Comparison of ENCODE assay signal across 14 cellular contexts in the genomic region with DNA sequence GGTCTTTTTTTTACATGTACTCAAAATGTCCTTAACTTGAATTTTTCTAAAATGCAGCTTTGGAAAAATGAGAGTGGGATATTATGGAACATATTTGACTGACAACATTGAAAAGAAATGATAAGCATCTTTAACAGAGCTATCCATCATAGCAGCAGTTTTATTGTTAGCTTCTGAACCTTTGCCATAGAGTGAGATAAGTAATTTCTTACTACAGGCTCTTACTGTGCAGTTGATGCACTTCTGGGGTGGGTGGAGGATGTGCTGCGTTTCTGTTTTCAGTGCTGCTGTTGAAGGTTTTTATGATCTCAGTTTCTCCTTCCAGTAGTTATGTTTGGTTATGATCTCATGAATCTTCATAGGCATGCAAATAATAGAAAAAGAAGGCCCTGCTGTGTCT.
DNase-seq lines count a peak whose midpoint lies in the region; ATAC-seq lines count a peak whose summit lies in the region.
"Had no signal": no experiment of that assay in that cellular context is flagged by ENCODE, and none has a peak within 500 bp of the region (broad histone marks: within the 10 kb centered on the region; RNA-seq: fewer than 3 reads in every experiment).

No MANE protein-coding gene starts in this region.

- H3K27ac Mint-ChIP-seq in CD4-positive, CD25-positive, alpha-beta regulatory T cell: peak overlapping the region in 2 of 3 donors; percentile 71 to 96
- H3K27ac Mint-ChIP-seq in T-helper 1 cell treated with Interleukin-12 subunit alpha and Interleukin-12 subunit beta and Interleukin-4 antibody, amounts not matched to agents 30 μg/mL and 1 μg/mL, for 36 hours: peak overlapping the region; percentile 92
- no peak overlapping the region for H3K27ac Mint-ChIP-seq in stimulated activated memory B cell treated with anti-CD40 and anti-IgM and Interleukin-4, amounts not matched to agents 10 μg/mL and 1 μg/mL and 100 μg/mL, for 72 hours

- H3K9me3 Mint-ChIP-seq in CD4-positive, CD25-positive, alpha-beta regulatory T cell: no peaks in the 10 kb centered on the region
- no peaks in the 10 kb centered on the region for H3K9me3 Mint-ChIP-seq in T-helper 1 cell treated with Interleukin-12 subunit alpha and Interleukin-12 subunit beta and Interleukin-4 antibody, amounts not matched to agents 30 μg/mL and 1 μg/mL, for 36 hours
- peaks cover 2% of the 10 kb centered on the region for H3K9me3 Mint-ChIP-seq in stimulated activated memory B cell treated with anti-CD40 and anti-IgM and Interleukin-4, amounts not matched to agents 10 μg/mL and 1 μg/mL and 100 μg/mL, for 72 hours

- peaks cover 4% of the 10 kb centered on the region for H3K36me3 Mint-ChIP-seq in CD4-positive, CD25-positive, alpha-beta regulatory T cell
- H3K36me3 Mint-ChIP-seq in T-helper 1 cell treated with Interleukin-12 subunit alpha and Interleukin-12 subunit beta and Interleukin-4 antibody, amounts not matched to agents 30 μg/mL and 1 μg/mL, for 36 hours (ENCODE audit: low read depth): peaks cover 7% of the 10 kb centered on the region
- H3K36me3 Mint-ChIP-seq in stimulated activated memory B cell treated with anti-CD40 and anti-IgM and Interleukin-4, amounts not matched to agents 10 μg/mL and 1 μg/mL and 100 μg/mL, for 72 hours: peaks cover 18% of the 10 kb centered on the region

- peak overlapping the region in 3 of 4 donors; percentile 9 to 49 (median 25) for H3K4me3 Mint-ChIP-seq in CD4-positive, CD25-positive, alpha-beta regulatory T cell
- H3K4me3 Mint-ChIP-seq in T-helper 1 cell treated with Interleukin-12 subunit alpha and Interleukin-12 subunit beta and Interleukin-4 antibody, amounts not matched to agents 30 μg/mL and 1 μg/mL, for 36 hours: no peak overlapping the region
- H3K4me3 Mint-ChIP-seq in stimulated activated memory B cell treated with anti-CD40 and anti-IgM and Interleukin-4, amounts not matched to agents 10 μg/mL and 1 μg/mL and 100 μg/mL, for 72 hours: no peak overlapping the region

- no peaks in the 10 kb centered on the region for H3K27me3 ChIP-seq in CD4-positive, CD25-positive, alpha-beta regulatory T cell (ENCODE audit: control insufficient read depth, insufficient read depth, low read length)

- H3K36me3 ChIP-seq in CD4-positive, CD25-positive, alpha-beta regulatory T cell (ENCODE audit: control insufficient read depth, insufficient read depth, low read length): no peaks in the 10 kb centered on the region

- no peak overlapping the region for H3K4me3 ChIP-seq in CD4-positive, CD25-positive, alpha-beta regulatory T cell (ENCODE audit: low read depth, low read length)

- peak in 1 of 3 donors; percentile 48 for DNase-seq in CD4-positive, CD25-positive, alpha-beta regulatory T cell
- DNase-seq in left colon (no peak), D341Med (ENCODE audit: low spot score) (no peak), NCI-H524 treated with DMSO at 0.1 percent for 48 hours (lab: John Stamatoyannopoulos, UW) (no peak)
- DNase-seq: aorta; effector CD8-positive, alpha-beta T cell; H7; NCI-H2171 treated with DMSO at 0.1 percent for 48 hours; trophoblast cell had no signal

- no peaks in the 10 kb centered on the region for H3K9me3 ChIP-seq in CD4-positive, CD25-positive, alpha-beta regulatory T cell (ENCODE audit: control insufficient read depth in 2 of 2, low read length in 2 of 2)

- ATAC-seq in CD4-positive, CD25-positive, alpha-beta regulatory T cell (ENCODE audit: low read depth in 2 of 2): no peak
- ATAC-seq in GM19035 (IDR thresholded peaks at IDR 0.05; ENCODE audit: unreplicated experiment): peak; percentile 56
- peak; percentile 63 for ATAC-seq in left colon
- ATAC-seq in HG02763 (IDR thresholded peaks at IDR 0.05; ENCODE audit: unreplicated experiment): no peak
- ATAC-seq in stimulated activated memory B cell treated with anti-CD40 and anti-IgM and Interleukin-4, amounts not matched to agents 10 μg/mL and 1 μg/mL and 100 μg/mL, for 72 hours: no peak

- H3K27me3 Mint-ChIP-seq in CD4-positive, CD25-positive, alpha-beta regulatory T cell: no peaks in the 10 kb centered on the region
- H3K27me3 Mint-ChIP-seq in T-helper 1 cell treated with Interleukin-12 subunit alpha and Interleukin-12 subunit beta and Interleukin-4 antibody, amounts not matched to agents 30 μg/mL and 1 μg/mL, for 36 hours (ENCODE audit: low read depth): no peaks in the 10 kb centered on the region
- H3K27me3 Mint-ChIP-seq in stimulated activated memory B cell treated with anti-CD40 and anti-IgM and Interleukin-4, amounts not matched to agents 10 μg/mL and 1 μg/mL and 100 μg/mL, for 72 hours: no peaks in the 10 kb centered on the region

- H3K27ac ChIP-seq in CD4-positive, CD25-positive, alpha-beta regulatory T cell (ENCODE audit: insufficient read depth, low read length, poor library complexity, severe bottlenecking): peak overlapping the region; percentile 79
- H3K27ac ChIP-seq: parathyroid adenoma had no signal

- H3K4me1 ChIP-seq in CD4-positive, CD25-positive, alpha-beta regulatory T cell (ENCODE audit: control insufficient read depth, insufficient read depth, low read length, poor library complexity, severe bottlenecking): peaks cover 36% of the 10 kb centered on the region
- H3K4me1 ChIP-seq: parathyroid adenoma had no signal

- intact Hi-C loops in left colon (cut with DNase I, micrococcal nuclease): no loop called here

- peaks cover 31 to 64% (median 46%) of the 10 kb centered on the region in 4 donors for H3K4me1 Mint-ChIP-seq in CD4-positive, CD25-positive, alpha-beta regulatory T cell
- H3K4me1 Mint-ChIP-seq in T-helper 1 cell treated with Interleukin-12 subunit alpha and Interleukin-12 subunit beta and Interleukin-4 antibody, amounts not matched to agents 30 μg/mL and 1 μg/mL, for 36 hours (ENCODE audit: low read depth): peaks cover 31% of the 10 kb centered on the region
- H3K4me1 Mint-ChIP-seq in stimulated activated memory B cell treated with anti-CD40 and anti-IgM and Interleukin-4, amounts not matched to agents 10 μg/mL and 1 μg/mL and 100 μg/mL, for 72 hours: peaks cover 35% of the 10 kb centered on the region

Comparison
In these comparisons a context has a peak if more than half of its experiments do, and no peak if none do; other contexts are left out.
1. ATAC-seq: peak in GM19035 (single experiment) and left colon (single experiment); none in CD4-positive, CD25-positive, alpha-beta regulatory T cell (0 of 2), HG02763 (single experiment) and stimulated activated memory B cell treated with anti-CD40 and anti-IgM and Interleukin-4, amounts not matched to agents 10 μg/mL and 1 μg/mL and 100 μg/mL, for 72 hours (single experiment).
2. H3K4me3 Mint-ChIP-seq: peak in CD4-positive, CD25-positive, alpha-beta regulatory T cell (3 of 4); none in T-helper 1 cell treated with Interleukin-12 subunit alpha and Interleukin-12 subunit beta and Interleukin-4 antibody, amounts not matched to agents 30 μg/mL and 1 μg/mL, for 36 hours (single experiment) and stimulated activated memory B cell treated with anti-CD40 and anti-IgM and Interleukin-4, amounts not matched to agents 10 μg/mL and 1 μg/mL and 100 μg/mL, for 72 hours (single experiment).